In genomic region chr19:50861496-50862286, GRCh38 we compare ENCODE assay signal across 19 cellular contexts. TPM values are rescaled to one million over a fixed set of nuclear protein-coding genes. Genes with fewer than 3 reads are reported as not detected.
DNase-seq lines count a peak whose midpoint lies in the region; ATAC-seq and TF ChIP-seq lines count a peak whose summit lies in the region.
"Had no signal": no experiment of that assay in that cellular context is flagged by ENCODE, and none has a peak within 500 bp of the region (broad histone marks: within the 10 kb centered on the region; RNA-seq: fewer than 3 reads in every experiment).

No MANE protein-coding gene starts in this region.

- H3K4me1 Mint-ChIP-seq in activated CD4-positive, alpha-beta T cell treated with anti-CD3 and anti-CD28 coated beads for 36 hours: no peaks in the 10 kb centered on the region
- H3K4me1 Mint-ChIP-seq: CD4-positive, CD25-positive, alpha-beta regulatory T cell had no signal

- ATAC-seq in activated CD4-positive, alpha-beta T cell treated with anti-CD3 and anti-CD28 coated beads for 36 hours: no peak
- ATAC-seq: A549; CD8-positive, alpha-beta T cell had no signal

- peak overlapping the region; percentile 100 for H3K27ac ChIP-seq in 22Rv1
- H3K27ac ChIP-seq: A549 had no signal

- no peaks in the 10 kb centered on the region for H3K9me3 Mint-ChIP-seq in activated CD4-positive, alpha-beta T cell treated with anti-CD3 and anti-CD28 coated beads for 36 hours (ENCODE audit: low read depth)
- H3K9me3 Mint-ChIP-seq: CD8-positive, alpha-beta T cell had no signal

- intact Hi-C loops in activated CD4-positive, alpha-beta T cell treated with anti-CD3 and anti-CD28 coated beads for 36 hours (cut with DNase I, micrococcal nuclease): no loop called here

- peak; percentile 77 for DNase-seq in SK-N-DZ (ENCODE audit: low spot score)
- peak; percentile 48 for DNase-seq in left kidney (ENCODE audit: low read depth, low spot score)
- no peak for DNase-seq in occipital lobe (lab: John Stamatoyannopoulos, UW)
- no peak for DNase-seq in activated CD4-positive, alpha-beta T cell treated with anti-CD3 and anti-CD28 coated beads for 36 hours
- DNase-seq in HT-29 (ENCODE audit: low spot score): no peak
- DNase-seq: 8988T; ACHN; AML-193; C1 segment of cervical spinal cord; CD4-positive, CD25-positive, alpha-beta regulatory T cell; CD8-positive, alpha-beta T cell; DMS153; DND-41; GOT3; HFFc6 had no signal

- H3K27ac Mint-ChIP-seq in activated CD4-positive, alpha-beta T cell treated with anti-CD3 and anti-CD28 coated beads for 36 hours: no peak overlapping the region
- H3K27ac Mint-ChIP-seq: CD4-positive, CD25-positive, alpha-beta regulatory T cell; CD8-positive, alpha-beta T cell; HFFc6 had no signal

- H3K4me3 Mint-ChIP-seq in activated CD4-positive, alpha-beta T cell treated with anti-CD3 and anti-CD28 coated beads for 36 hours: no peak overlapping the region
- H3K4me3 Mint-ChIP-seq: CD4-positive, CD25-positive, alpha-beta regulatory T cell; CD8-positive, alpha-beta T cell; HFFc6 had no signal

- H3K27me3 Mint-ChIP-seq in activated CD4-positive, alpha-beta T cell treated with anti-CD3 and anti-CD28 coated beads for 36 hours: peaks cover 40% of the 10 kb centered on the region

- TF ChIP-seq CTCF in 22Rv1 (IDR thresholded peaks at IDR 0.05): no peak

- no peaks in the 10 kb centered on the region for H3K36me3 Mint-ChIP-seq in activated CD4-positive, alpha-beta T cell treated with anti-CD3 and anti-CD28 coated beads for 36 hours (ENCODE audit: low read depth)
- H3K36me3 Mint-ChIP-seq: CD4-positive, CD25-positive, alpha-beta regulatory T cell; CD8-positive, alpha-beta T cell had no signal

- POLR2A ChIA-PET in activated CD4-positive, alpha-beta T cell treated with anti-CD3 and anti-CD28 coated beads for 36 hours (lab: Charles Lee): no interaction called here

- CTCF ChIA-PET in activated CD4-positive, alpha-beta T cell treated with anti-CD3 and anti-CD28 coated beads for 36 hours (lab: Charles Lee): no interaction called here

RNA-seq across cellular contexts. Expression of gene KLK3, which starts 7.0 kb away (rescaled TPM):
- polyA plus RNA-seq in SK-N-DZ (2014; cell fraction: cytosol; rRNA removed): 0.08 and 1.5 TPM in 2 replicates
- 1.4 and 2.5 TPM in 2 replicates for polyA plus RNA-seq in SK-N-DZ (2014; cell fraction: nucleus; rRNA removed)
- not detected for total RNA-seq in occipital lobe
- not detected for total RNA-seq in activated CD4-positive, alpha-beta T cell treated with anti-CD3 and anti-CD28 coated beads for 36 hours
- total RNA-seq in HT-29 (2014; rRNA removed; shearing (Covaris generic)): not detected in 2 replicates
- total RNA-seq: Caco-2; CD4-positive, CD25-positive, alpha-beta regulatory T cell; CD8-positive, alpha-beta T cell; HFFc6 had no signal
- polyA plus RNA-seq: A549; BJ; CD4-positive, CD25-positive, alpha-beta regulatory T cell had no signal

RNA-seq across cellular contexts. Expression of gene KLK2, which starts 11.5 kb away (rescaled TPM):
- polyA plus RNA-seq in SK-N-DZ (2014; cell fraction: cytosol; rRNA removed): 0.07 TPM in 1 of 2 replicates, not detected in the other
- polyA plus RNA-seq in SK-N-DZ (2014; cell fraction: nucleus; rRNA removed): 2.7 TPM in 1 of 2 replicates, not detected in the other
- not detected for total RNA-seq in occipital lobe
- total RNA-seq in activated CD4-positive, alpha-beta T cell treated with anti-CD3 and anti-CD28 coated beads for 36 hours: not detected
- not detected in 2 replicates for total RNA-seq in HT-29 (2014; rRNA removed; shearing (Covaris generic))
- total RNA-seq: Caco-2; CD4-positive, CD25-positive, alpha-beta regulatory T cell; CD8-positive, alpha-beta T cell; HFFc6 had no signal
- polyA plus RNA-seq: BJ; CD4-positive, CD25-positive, alpha-beta regulatory T cell had no signal

RNA-seq across cellular contexts. Expression of gene KLK15, which starts 28.3 kb away (rescaled TPM):
- polyA plus RNA-seq in SK-N-DZ (2014; cell fraction: cytosol; rRNA removed): 0.45 and 0.53 TPM in 2 replicates
- polyA plus RNA-seq in SK-N-DZ (2014; cell fraction: nucleus; rRNA removed): 0.65 TPM in 1 of 2 replicates, not detected in the other
- total RNA-seq in occipital lobe: not detected
- not detected for total RNA-seq in activated CD4-positive, alpha-beta T cell treated with anti-CD3 and anti-CD28 coated beads for 36 hours
- total RNA-seq in HT-29 (2014; rRNA removed; shearing (Covaris generic)): not detected in 2 replicates
- total RNA-seq: Caco-2; CD4-positive, CD25-positive, alpha-beta regulatory T cell; CD8-positive, alpha-beta T cell; HFFc6 had no signal
- polyA plus RNA-seq: A549; BJ; CD4-positive, CD25-positive, alpha-beta regulatory T cell had no signal

RNA-seq across cellular contexts. Expression of gene KLK1, which starts 38.1 kb away (rescaled TPM):
- polyA plus RNA-seq in SK-N-DZ (2014; cell fraction: cytosol; rRNA removed): 0.74 and 2.4 TPM in 2 replicates
- 0.21 and 1.4 TPM in 2 replicates for polyA plus RNA-seq in SK-N-DZ (2014; cell fraction: nucleus; rRNA removed)
- not detected for total RNA-seq in occipital lobe
- total RNA-seq in activated CD4-positive, alpha-beta T cell treated with anti-CD3 and anti-CD28 coated beads for 36 hours: 1 to 10 TPM; 2.4 to 2.6 TPM
- 3.4 and 4.6 TPM in 2 replicates for total RNA-seq in HT-29 (2014; rRNA removed; shearing (Covaris generic))
- total RNA-seq: CD8-positive, alpha-beta T cell; HFFc6 had no signal

RNA-seq across cellular contexts. Expression of gene KLK4, which starts 49.5 kb away (rescaled TPM):
- polyA plus RNA-seq in SK-N-DZ (2014; cell fraction: cytosol; rRNA removed): 5.8 and 9.7 TPM in 2 replicates
- 13.4 and 33.5 TPM in 2 replicates for polyA plus RNA-seq in SK-N-DZ (2014; cell fraction: nucleus; rRNA removed)
- total RNA-seq in occipital lobe: not detected
- total RNA-seq in activated CD4-positive, alpha-beta T cell treated with anti-CD3 and anti-CD28 coated beads for 36 hours: not detected
- total RNA-seq in HT-29 (2014; rRNA removed; shearing (Covaris generic)): 0.38 TPM in 1 of 2 replicates, not detected in the other
- total RNA-seq: Caco-2; CD4-positive, CD25-positive, alpha-beta regulatory T cell; CD8-positive, alpha-beta T cell; HFFc6 had no signal
- polyA plus RNA-seq: A549; BJ; CD4-positive, CD25-positive, alpha-beta regulatory T cell had no signal

Comparison
In these comparisons a context has a peak if more than half of its experiments do, and no peak if none do; other contexts are left out.
1. DNase-seq: peak in SK-N-DZ (single experiment) and left kidney (single experiment); none in occipital lobe (single experiment), activated CD4-positive, alpha-beta T cell treated with anti-CD3 and anti-CD28 coated beads for 36 hours (single experiment) and HT-29 (single experiment).